Comparison of ENCODE assay signal across 1 cellular context in the genomic region with DNA sequence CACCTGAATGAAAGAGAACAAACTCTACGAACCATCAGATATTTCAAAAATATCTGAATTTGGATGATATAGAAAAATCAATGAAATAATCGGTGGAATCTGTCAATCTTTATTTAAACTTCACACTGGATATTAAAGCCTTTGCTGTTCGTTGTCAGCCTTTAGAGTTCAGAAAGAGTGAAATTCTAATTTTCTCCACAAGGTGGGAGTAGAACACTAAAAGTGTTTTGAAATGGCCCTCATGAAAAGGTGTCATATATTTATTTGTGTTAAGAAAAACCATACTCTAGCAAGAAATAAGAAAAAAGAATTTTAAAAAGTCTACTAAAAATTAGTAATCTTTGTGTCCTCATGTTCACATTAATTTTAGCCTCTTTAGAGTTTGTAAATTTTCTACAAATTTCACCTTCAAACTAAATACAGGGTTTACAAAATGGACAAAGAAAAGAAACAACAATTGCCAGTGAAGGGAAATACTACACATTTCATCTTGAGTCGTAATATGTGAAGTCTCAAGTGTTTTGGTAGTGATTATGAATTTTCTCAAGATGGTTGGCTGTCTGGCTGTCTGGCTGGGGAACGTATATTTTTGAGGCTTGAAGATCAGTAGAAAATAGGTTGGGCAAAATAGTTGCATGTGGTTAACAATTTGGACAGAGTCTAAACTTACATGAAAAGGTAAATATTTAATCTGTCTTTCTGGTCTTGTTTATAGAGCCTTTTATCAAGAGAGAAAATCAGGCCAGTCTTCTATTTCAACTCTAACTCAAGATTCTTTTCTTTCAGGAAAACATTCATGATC.
TF ChIP-seq lines count a peak whose summit lies in the region.

No MANE protein-coding gene starts in this region.

TF ChIP-seq in WTC11, 78 proteins besides CTCF, POLR2A, EP300 and RAD21 (continued from another document):
- TF ChIP-seq SMAD4 (CRISPR knock-in tag; IDR thresholded peaks at IDR 0.05): no peak
- TF ChIP-seq CREB1 (CRISPR knock-in tag; IDR thresholded peaks at IDR 0.05): no peak
- TF ChIP-seq ZNF416 (CRISPR knock-in tag; IDR thresholded peaks at IDR 0.05): no peak
- TF ChIP-seq, protein P1, sequence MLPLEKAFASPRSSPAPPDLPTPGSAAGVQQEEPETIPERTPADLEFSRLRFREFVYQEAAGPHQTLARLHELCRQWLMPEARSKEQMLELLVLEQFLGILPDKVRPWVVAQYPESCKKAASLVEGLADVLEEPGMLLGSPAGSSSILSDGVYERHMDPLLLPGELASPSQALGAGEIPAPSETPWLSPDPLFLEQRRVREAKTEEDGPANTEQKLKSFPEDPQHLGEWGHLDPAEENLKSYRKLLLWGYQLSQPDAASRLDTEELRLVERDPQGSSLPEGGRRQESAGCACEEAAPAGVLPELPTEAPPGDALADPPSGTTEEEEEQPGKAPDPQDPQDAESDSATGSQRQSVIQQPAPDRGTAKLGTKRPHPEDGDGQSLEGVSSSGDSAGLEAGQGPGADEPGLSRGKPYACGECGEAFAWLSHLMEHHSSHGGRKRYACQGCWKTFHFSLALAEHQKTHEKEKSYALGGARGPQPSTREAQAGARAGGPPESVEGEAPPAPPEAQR (CRISPR knock-in tag; IDR thresholded peaks at IDR 0.05): no peak
- no peak for TF ChIP-seq PRRX2 (CRISPR knock-in tag; IDR thresholded peaks at IDR 0.05)
- TF ChIP-seq TP53 (CRISPR knock-in tag; IDR thresholded peaks at IDR 0.05): no peak
